ENCODE assay signal across 1 cellular context in the genomic region with DNA sequence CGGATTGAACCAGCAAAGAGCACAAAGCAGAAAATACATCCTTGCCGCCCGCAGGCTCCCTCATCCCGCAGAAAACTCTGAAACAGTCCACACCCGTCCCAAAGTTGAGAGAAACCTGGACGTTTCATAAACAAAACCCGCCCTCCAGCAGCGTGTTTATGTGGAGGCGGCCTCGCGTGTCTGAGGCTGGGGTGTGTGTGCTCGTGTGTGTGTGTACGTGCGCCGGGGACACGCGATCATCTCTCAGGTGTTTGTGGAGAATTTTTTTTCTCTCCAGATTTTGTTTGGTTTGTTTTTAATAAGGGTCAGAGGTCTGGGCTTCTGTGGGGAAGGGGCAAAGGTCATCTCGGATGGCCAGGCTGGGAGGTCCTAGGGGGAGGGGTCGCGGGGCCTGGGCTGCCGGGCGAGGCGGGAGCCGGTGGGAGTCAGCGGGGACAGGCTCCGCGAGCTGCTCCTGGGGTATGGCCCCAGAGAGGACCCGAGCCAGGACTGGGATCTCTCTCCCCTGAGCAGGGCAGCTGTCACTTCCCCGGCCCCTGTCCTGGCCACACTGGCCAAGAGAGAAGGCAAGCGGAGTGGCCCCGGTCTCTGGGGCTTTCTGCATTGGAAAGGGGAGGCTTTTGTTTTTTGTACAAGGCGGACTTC.
TF ChIP-seq lines count a peak whose summit lies in the region.

No MANE protein-coding gene starts in this region.

TF ChIP-seq in K562, 482 proteins besides CTCF, POLR2A, EP300 and RAD21 (continued from another document and continues in another):
- TF ChIP-seq, protein P1, sequence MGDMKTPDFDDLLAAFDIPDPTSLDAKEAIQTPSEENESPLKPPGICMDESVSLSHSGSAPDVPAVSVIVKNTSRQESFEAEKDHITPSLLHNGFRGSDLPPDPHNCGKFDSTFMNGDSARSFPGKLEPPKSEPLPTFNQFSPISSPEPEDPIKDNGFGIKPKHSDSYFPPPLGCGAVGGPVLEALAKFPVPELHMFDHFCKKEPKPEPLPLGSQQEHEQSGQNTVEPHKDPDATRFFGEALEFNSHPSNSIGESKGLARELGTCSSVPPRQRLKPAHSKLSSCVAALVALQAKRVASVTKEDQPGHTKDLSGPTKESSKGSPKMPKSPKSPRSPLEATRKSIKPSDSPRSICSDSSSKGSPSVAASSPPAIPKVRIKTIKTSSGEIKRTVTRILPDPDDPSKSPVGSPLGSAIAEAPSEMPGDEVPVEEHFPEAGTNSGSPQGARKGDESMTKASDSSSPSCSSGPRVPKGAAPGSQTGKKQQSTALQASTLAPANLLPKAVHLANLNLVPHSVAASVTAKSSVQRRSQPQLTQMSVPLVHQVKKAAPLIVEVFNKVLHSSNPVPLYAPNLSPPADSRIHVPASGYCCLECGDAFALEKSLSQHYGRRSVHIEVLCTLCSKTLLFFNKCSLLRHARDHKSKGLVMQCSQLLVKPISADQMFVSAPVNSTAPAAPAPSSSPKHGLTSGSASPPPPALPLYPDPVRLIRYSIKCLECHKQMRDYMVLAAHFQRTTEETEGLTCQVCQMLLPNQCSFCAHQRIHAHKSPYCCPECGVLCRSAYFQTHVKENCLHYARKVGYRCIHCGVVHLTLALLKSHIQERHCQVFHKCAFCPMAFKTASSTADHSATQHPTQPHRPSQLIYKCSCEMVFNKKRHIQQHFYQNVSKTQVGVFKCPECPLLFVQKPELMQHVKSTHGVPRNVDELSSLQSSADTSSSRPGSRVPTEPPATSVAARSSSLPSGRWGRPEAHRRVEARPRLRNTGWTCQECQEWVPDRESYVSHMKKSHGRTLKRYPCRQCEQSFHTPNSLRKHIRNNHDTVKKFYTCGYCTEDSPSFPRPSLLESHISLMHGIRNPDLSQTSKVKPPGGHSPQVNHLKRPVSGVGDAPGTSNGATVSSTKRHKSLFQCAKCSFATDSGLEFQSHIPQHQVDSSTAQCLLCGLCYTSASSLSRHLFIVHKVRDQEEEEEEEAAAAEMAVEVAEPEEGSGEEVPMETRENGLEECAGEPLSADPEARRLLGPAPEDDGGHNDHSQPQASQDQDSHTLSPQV (IDR thresholded peaks at IDR 0.05), result 0 out of 2 replicates have a peak, but pooled peaks have one; percentile 27
- TF ChIP-seq, protein P2, sequence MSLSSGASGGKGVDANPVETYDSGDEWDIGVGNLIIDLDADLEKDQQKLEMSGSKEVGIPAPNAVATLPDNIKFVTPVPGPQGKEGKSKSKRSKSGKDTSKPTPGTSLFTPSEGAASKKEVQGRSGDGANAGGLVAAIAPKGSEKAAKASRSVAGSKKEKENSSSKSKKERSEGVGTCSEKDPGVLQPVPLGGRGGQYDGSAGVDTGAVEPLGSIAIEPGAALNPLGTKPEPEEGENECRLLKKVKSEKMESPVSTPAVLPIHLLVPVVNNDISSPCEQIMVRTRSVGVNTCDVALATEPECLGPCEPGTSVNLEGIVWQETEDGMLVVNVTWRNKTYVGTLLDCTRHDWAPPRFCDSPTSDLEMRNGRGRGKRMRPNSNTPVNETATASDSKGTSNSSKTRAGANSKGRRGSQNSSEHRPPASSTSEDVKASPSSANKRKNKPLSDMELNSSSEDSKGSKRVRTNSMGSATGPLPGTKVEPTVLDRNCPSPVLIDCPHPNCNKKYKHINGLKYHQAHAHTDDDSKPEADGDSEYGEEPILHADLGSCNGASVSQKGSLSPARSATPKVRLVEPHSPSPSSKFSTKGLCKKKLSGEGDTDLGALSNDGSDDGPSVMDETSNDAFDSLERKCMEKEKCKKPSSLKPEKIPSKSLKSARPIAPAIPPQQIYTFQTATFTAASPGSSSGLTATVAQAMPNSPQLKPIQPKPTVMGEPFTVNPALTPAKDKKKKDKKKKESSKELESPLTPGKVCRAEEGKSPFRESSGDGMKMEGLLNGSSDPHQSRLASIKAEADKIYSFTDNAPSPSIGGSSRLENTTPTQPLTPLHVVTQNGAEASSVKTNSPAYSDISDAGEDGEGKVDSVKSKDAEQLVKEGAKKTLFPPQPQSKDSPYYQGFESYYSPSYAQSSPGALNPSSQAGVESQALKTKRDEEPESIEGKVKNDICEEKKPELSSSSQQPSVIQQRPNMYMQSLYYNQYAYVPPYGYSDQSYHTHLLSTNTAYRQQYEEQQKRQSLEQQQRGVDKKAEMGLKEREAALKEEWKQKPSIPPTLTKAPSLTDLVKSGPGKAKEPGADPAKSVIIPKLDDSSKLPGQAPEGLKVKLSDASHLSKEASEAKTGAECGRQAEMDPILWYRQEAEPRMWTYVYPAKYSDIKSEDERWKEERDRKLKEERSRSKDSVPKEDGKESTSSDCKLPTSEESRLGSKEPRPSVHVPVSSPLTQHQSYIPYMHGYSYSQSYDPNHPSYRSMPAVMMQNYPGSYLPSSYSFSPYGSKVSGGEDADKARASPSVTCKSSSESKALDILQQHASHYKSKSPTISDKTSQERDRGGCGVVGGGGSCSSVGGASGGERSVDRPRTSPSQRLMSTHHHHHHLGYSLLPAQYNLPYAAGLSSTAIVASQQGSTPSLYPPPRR (CRISPR knock-in tag; IDR thresholded peaks at IDR 0.05; ENCODE audit: borderline replicate concordance), result no peak
- TF ChIP-seq FIP1L1 (IDR thresholded peaks at IDR 0.05; ENCODE audit: low read depth, low read length, poor library complexity, severe bottlenecking) (peak; percentile 9), TBL1XR1 (IDR thresholded peaks at IDR 0.05; ENCODE audit: low read length in 2 of 2) (no peak), ELF4 (CRISPR knock-in tag; IDR thresholded peaks at IDR 0.05) (no peak), PURB (CRISPR knock-in tag; IDR thresholded peaks at IDR 0.05; ENCODE audit: low read depth) (no peak), RCOR1 (IDR thresholded peaks at IDR 0.05; ENCODE audit: borderline replicate concordance in 1 of 2, low read depth in 2 of 2, low read length in 2 of 2) (peak in 1 of 2 experiments; percentile 8; a peak in 1 of 4 replicates), RBM34 (IDR thresholded peaks at IDR 0.05; ENCODE audit: borderline replicate concordance, insufficient read depth, low read length) (no peak), ZNF175 (CRISPR knock-in tag; IDR thresholded peaks at IDR 0.05; ENCODE audit: low read depth) (0 out of 2 replicates have a peak, but pooled peaks have one; percentile 62), POLR2G (IDR thresholded peaks at IDR 0.05; ENCODE audit: low read depth, low read length) (0 out of 2 replicates have a peak, but pooled peaks have one; percentile 22), ZNF780A (CRISPR knock-in tag; IDR thresholded peaks at IDR 0.05) (no peak), FOXK2 (conservative IDR thresholded peaks at IDR 0.05 in 1 of 2, IDR thresholded peaks at IDR 0.05 in 1 of 2; ENCODE audit: low read depth in 2 of 2) (peak; percentile 69 to 81), CHCHD3 (CRISPR knock-in tag; IDR thresholded peaks at IDR 0.05) (no peak), TAF7 (tag; IDR thresholded peaks at IDR 0.05) (no peak), ZNF143 (CRISPR knock-in tag; IDR thresholded peaks at IDR 0.05) (no peak), ILK (tag; IDR thresholded peaks at IDR 0.05; ENCODE audit: borderline replicate concordance, low read depth) (no peak)
- TF ChIP-seq, protein P3, sequence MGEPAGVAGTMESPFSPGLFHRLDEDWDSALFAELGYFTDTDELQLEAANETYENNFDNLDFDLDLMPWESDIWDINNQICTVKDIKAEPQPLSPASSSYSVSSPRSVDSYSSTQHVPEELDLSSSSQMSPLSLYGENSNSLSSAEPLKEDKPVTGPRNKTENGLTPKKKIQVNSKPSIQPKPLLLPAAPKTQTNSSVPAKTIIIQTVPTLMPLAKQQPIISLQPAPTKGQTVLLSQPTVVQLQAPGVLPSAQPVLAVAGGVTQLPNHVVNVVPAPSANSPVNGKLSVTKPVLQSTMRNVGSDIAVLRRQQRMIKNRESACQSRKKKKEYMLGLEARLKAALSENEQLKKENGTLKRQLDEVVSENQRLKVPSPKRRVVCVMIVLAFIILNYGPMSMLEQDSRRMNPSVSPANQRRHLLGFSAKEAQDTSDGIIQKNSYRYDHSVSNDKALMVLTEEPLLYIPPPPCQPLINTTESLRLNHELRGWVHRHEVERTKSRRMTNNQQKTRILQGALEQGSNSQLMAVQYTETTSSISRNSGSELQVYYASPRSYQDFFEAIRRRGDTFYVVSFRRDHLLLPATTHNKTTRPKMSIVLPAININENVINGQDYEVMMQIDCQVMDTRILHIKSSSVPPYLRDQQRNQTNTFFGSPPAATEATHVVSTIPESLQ (CRISPR knock-in tag; IDR thresholded peaks at IDR 0.05), result 0 out of 2 replicates have a peak, but pooled peaks have one; percentile 41
- TF ChIP-seq, protein P4, sequence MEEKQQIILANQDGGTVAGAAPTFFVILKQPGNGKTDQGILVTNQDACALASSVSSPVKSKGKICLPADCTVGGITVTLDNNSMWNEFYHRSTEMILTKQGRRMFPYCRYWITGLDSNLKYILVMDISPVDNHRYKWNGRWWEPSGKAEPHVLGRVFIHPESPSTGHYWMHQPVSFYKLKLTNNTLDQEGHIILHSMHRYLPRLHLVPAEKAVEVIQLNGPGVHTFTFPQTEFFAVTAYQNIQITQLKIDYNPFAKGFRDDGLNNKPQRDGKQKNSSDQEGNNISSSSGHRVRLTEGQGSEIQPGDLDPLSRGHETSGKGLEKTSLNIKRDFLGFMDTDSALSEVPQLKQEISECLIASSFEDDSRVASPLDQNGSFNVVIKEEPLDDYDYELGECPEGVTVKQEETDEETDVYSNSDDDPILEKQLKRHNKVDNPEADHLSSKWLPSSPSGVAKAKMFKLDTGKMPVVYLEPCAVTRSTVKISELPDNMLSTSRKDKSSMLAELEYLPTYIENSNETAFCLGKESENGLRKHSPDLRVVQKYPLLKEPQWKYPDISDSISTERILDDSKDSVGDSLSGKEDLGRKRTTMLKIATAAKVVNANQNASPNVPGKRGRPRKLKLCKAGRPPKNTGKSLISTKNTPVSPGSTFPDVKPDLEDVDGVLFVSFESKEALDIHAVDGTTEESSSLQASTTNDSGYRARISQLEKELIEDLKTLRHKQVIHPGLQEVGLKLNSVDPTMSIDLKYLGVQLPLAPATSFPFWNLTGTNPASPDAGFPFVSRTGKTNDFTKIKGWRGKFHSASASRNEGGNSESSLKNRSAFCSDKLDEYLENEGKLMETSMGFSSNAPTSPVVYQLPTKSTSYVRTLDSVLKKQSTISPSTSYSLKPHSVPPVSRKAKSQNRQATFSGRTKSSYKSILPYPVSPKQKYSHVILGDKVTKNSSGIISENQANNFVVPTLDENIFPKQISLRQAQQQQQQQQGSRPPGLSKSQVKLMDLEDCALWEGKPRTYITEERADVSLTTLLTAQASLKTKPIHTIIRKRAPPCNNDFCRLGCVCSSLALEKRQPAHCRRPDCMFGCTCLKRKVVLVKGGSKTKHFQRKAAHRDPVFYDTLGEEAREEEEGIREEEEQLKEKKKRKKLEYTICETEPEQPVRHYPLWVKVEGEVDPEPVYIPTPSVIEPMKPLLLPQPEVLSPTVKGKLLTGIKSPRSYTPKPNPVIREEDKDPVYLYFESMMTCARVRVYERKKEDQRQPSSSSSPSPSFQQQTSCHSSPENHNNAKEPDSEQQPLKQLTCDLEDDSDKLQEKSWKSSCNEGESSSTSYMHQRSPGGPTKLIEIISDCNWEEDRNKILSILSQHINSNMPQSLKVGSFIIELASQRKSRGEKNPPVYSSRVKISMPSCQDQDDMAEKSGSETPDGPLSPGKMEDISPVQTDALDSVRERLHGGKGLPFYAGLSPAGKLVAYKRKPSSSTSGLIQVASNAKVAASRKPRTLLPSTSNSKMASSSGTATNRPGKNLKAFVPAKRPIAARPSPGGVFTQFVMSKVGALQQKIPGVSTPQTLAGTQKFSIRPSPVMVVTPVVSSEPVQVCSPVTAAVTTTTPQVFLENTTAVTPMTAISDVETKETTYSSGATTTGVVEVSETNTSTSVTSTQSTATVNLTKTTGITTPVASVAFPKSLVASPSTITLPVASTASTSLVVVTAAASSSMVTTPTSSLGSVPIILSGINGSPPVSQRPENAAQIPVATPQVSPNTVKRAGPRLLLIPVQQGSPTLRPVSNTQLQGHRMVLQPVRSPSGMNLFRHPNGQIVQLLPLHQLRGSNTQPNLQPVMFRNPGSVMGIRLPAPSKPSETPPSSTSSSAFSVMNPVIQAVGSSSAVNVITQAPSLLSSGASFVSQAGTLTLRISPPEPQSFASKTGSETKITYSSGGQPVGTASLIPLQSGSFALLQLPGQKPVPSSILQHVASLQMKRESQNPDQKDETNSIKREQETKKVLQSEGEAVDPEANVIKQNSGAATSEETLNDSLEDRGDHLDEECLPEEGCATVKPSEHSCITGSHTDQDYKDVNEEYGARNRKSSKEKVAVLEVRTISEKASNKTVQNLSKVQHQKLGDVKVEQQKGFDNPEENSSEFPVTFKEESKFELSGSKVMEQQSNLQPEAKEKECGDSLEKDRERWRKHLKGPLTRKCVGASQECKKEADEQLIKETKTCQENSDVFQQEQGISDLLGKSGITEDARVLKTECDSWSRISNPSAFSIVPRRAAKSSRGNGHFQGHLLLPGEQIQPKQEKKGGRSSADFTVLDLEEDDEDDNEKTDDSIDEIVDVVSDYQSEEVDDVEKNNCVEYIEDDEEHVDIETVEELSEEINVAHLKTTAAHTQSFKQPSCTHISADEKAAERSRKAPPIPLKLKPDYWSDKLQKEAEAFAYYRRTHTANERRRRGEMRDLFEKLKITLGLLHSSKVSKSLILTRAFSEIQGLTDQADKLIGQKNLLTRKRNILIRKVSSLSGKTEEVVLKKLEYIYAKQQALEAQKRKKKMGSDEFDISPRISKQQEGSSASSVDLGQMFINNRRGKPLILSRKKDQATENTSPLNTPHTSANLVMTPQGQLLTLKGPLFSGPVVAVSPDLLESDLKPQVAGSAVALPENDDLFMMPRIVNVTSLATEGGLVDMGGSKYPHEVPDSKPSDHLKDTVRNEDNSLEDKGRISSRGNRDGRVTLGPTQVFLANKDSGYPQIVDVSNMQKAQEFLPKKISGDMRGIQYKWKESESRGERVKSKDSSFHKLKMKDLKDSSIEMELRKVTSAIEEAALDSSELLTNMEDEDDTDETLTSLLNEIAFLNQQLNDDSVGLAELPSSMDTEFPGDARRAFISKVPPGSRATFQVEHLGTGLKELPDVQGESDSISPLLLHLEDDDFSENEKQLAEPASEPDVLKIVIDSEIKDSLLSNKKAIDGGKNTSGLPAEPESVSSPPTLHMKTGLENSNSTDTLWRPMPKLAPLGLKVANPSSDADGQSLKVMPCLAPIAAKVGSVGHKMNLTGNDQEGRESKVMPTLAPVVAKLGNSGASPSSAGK (IDR thresholded peaks at IDR 0.05), result peak; percentile 77; the same call in 1 of the 2 replicates
- TF ChIP-seq, protein P5, sequence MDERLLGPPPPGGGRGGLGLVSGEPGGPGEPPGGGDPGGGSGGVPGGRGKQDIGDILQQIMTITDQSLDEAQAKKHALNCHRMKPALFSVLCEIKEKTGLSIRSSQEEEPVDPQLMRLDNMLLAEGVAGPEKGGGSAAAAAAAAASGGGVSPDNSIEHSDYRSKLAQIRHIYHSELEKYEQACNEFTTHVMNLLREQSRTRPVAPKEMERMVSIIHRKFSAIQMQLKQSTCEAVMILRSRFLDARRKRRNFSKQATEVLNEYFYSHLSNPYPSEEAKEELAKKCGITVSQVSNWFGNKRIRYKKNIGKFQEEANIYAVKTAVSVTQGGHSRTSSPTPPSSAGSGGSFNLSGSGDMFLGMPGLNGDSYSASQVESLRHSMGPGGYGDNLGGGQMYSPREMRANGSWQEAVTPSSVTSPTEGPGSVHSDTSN (CRISPR knock-in tag; IDR thresholded peaks at IDR 0.05; ENCODE audit: low read depth), result no peak
- TF ChIP-seq, protein P5 (tag; conservative IDR thresholded peaks at IDR 0.05; ENCODE audit: low read depth), result no peak
